In genomic region chr16:51365715-51366114, GRCh38 we compare ENCODE assay signal across 19 cellular contexts.
DNase-seq lines count a peak whose midpoint lies in the region; ATAC-seq and TF ChIP-seq lines count a peak whose summit lies in the region.
"Had no signal": no experiment of that assay in that cellular context is flagged by ENCODE, and none has a peak within 500 bp of the region (broad histone marks: within the 10 kb centered on the region; RNA-seq: fewer than 3 reads in every experiment).

No MANE protein-coding gene starts in this region.

- no peak overlapping the region for H3K4ac ChIP-seq in IMR-90 (ENCODE audit: low read depth, low read length)

- intact Hi-C loops in IMR-90 (cut with micrococcal nuclease) (no loop called here), PC-3 (cut with micrococcal nuclease) (no loop called here)

- H3K27ac Mint-ChIP-seq in osteocyte (ENCODE audit: unreplicated experiment), result no peak overlapping the region
- H3K27ac Mint-ChIP-seq: B cell; CD4-positive, alpha-beta T cell; CD8-positive, alpha-beta T cell had no signal

- peaks cover 37% of the 10 kb centered on the region for H3K9me3 Mint-ChIP-seq in osteocyte (ENCODE audit: unreplicated experiment)
- H3K9me3 Mint-ChIP-seq: CD8-positive, alpha-beta T cell had no signal

- no peak for TF ChIP-seq RAD21 in IMR-90 (IDR thresholded peaks at IDR 0.05; ENCODE audit: low read length)
- peak in 1 of 2 donors; percentile 49 for TF ChIP-seq RAD21 in liver (IDR thresholded peaks at IDR 0.05)

- H3F3A ChIP-seq in PC-3 (ENCODE audit: low read length, unreplicated experiment), result no peaks in the 10 kb centered on the region

- H2AK5ac ChIP-seq in IMR-90 (ENCODE audit: low read depth, low read length), result no peak overlapping the region

- no peak overlapping the region for H2BK15ac ChIP-seq in IMR-90 (ENCODE audit: low read depth, low read length)

- in situ Hi-C loops in IMR-90 (cut with MboI; ENCODE audit: low sequenced_read_pairs), result no loop called here

- no peak for ATAC-seq in IMR-90 (ENCODE audit: low read depth)
- ATAC-seq in left lobe of liver, result peak; percentile 79
- no peak for ATAC-seq in PC-3
- no peak for ATAC-seq in HG02588 (IDR thresholded peaks at IDR 0.05; ENCODE audit: unreplicated experiment)
- no peak for ATAC-seq in HG03175 (IDR thresholded peaks at IDR 0.05; ENCODE audit: unreplicated experiment)
- ATAC-seq: A549; CD8-positive, alpha-beta T cell had no signal

- no peaks in the 10 kb centered on the region for H3K36me3 Mint-ChIP-seq in osteocyte (ENCODE audit: unreplicated experiment)
- H3K36me3 Mint-ChIP-seq: CD8-positive, alpha-beta T cell had no signal

- CTCF ChIA-PET in IMR-90 (lab: Yijun Ruan, JAX) (no interaction called here), PC-3 (lab: Charles Lee) (no interaction called here)

- H3K9me2 ChIP-seq in PC-3 (replicated peaks; ENCODE audit: low read length), result no peaks in the 10 kb centered on the region

- H2AK9ac ChIP-seq in IMR-90 (replicated peaks; ENCODE audit: low read depth, low read length, poor library complexity), result no peak overlapping the region

- H4K91ac ChIP-seq in IMR-90 (ENCODE audit: insufficient read depth, low read depth, low read length), result no peak overlapping the region

- no peak overlapping the region for H3K4me3 Mint-ChIP-seq in osteocyte (ENCODE audit: unreplicated experiment)
- H3K4me3 Mint-ChIP-seq: B cell; CD4-positive, alpha-beta T cell; CD8-positive, alpha-beta T cell had no signal

- H3K9ac ChIP-seq in IMR-90 (ENCODE audit: low read depth, low read length), result no peak overlapping the region
- H3K9ac ChIP-seq in liver (ENCODE audit: low read depth in 1 of 2, low read length in 2 of 2), result no peak overlapping the region
- H3K9ac ChIP-seq in PC-3 (ENCODE audit: low read length), result no peak overlapping the region
- H3K9ac ChIP-seq: BLaER1 treated with 17β-estradiol and CSF1 and Interleukin-3, amounts not matched to agents 10 nM and 100 nM had no signal

- H4K20me1 ChIP-seq in IMR-90 (ENCODE audit: insufficient read depth, low read length) (no peaks in the 10 kb centered on the region), PC-3 (ENCODE audit: low read length) (no peaks in the 10 kb centered on the region)
- H4K20me1 ChIP-seq: BLaER1 treated with 17β-estradiol and CSF1 and Interleukin-3, amounts not matched to agents 10 nM and 100 nM had no signal

- no CpG with 5 or more reads among the region's 2 CpGs for WGBS in IMR-90 (ENCODE audit: extremely low coverage in 2 of 2, insufficient read length in 1 of 2), 2 experiments
- 53% methylated on average over 2 of the region's 2 CpGs for WGBS in liver

- H3K9me3 ChIP-seq in IMR-90 (ENCODE audit: control insufficient read depth, insufficient read depth, low read length), result no peaks in the 10 kb centered on the region
- no peaks in the 10 kb centered on the region for H3K9me3 ChIP-seq in liver (ENCODE audit: control insufficient read depth in 4 of 4, low read length in 3 of 4)
- no peaks in the 10 kb centered on the region for H3K9me3 ChIP-seq in PC-3 (ENCODE audit: low read length)
- H3K9me3 ChIP-seq: A549; BLaER1 treated with 17β-estradiol and CSF1 and Interleukin-3, amounts not matched to agents 10 nM and 100 nM; Caco-2 had no signal

- H2BK5ac ChIP-seq in IMR-90 (ENCODE audit: low read depth, low read length, poor library complexity, severe bottlenecking), result no peak overlapping the region

- no peak overlapping the region for H2BK20ac ChIP-seq in IMR-90 (ENCODE audit: low read depth, low read length)

- H3K23ac ChIP-seq in IMR-90 (ENCODE audit: low read depth, low read length), result no peak overlapping the region

- no peak overlapping the region for H4K5ac ChIP-seq in IMR-90 (ENCODE audit: low read depth, low read length)

- no peak overlapping the region for H3K56ac ChIP-seq in IMR-90 (ENCODE audit: extremely low read depth, insufficient read depth, low read length)

- H3K9me1 ChIP-seq in IMR-90 (ENCODE audit: insufficient read depth, low read length), result no peaks in the 10 kb centered on the region

- POLR2A ChIA-PET in IMR-90 (lab: Charles Lee; ENCODE audit: unreplicated experiment) (no interaction called here), PC-3 (lab: Charles Lee; ENCODE audit: unreplicated experiment) (no interaction called here)

- H3K4me2 ChIP-seq in IMR-90 (ENCODE audit: low read depth, low read length) (no peak overlapping the region), PC-3 (ENCODE audit: low read length) (no peak overlapping the region)
- H3K4me2 ChIP-seq: A549; BLaER1 treated with 17β-estradiol and CSF1 and Interleukin-3, amounts not matched to agents 10 nM and 100 nM had no signal

- H3K18ac ChIP-seq in IMR-90 (ENCODE audit: low read depth, low read length), result no peak overlapping the region

- H3K4me1 Mint-ChIP-seq in osteocyte (ENCODE audit: unreplicated experiment), result no peaks in the 10 kb centered on the region
- H3K4me1 Mint-ChIP-seq: B cell had no signal

- H3K4me3 ChIP-seq in IMR-90 (ENCODE audit: insufficient read depth, low read depth, low read length) (no peak overlapping the region), liver (ENCODE audit: low read depth in 1 of 3, low read length in 3 of 3) (no peak overlapping the region), PC-3 (ENCODE audit: low read length) (no peak overlapping the region)
- H3K4me3 ChIP-seq: A549; BLaER1 treated with 17β-estradiol and CSF1 and Interleukin-3, amounts not matched to agents 10 nM and 100 nM had no signal

- no TSS peak for BruUV-seq in IMR-90 (replicated peaks; lab: Mats Ljungman, UMichigan)
- BruUV-seq in PC-3 (replicated peaks; lab: Mats Ljungman, UMichigan), result no TSS peak

- H3K36me3 ChIP-seq in IMR-90 (ENCODE audit: control insufficient read depth, insufficient read depth, low read length) (no peaks in the 10 kb centered on the region), liver (ENCODE audit: control insufficient read depth in 4 of 4, insufficient read depth in 3 of 4, low read depth in 1 of 4, low read length in 3 of 4) (no peaks in the 10 kb centered on the region), PC-3 (ENCODE audit: low read depth, low read length) (no peaks in the 10 kb centered on the region)
- H3K36me3 ChIP-seq: BLaER1 treated with 17β-estradiol and CSF1 and Interleukin-3, amounts not matched to agents 10 nM and 100 nM had no signal

- H3K27me3 Mint-ChIP-seq in osteocyte (ENCODE audit: unreplicated experiment), result no peaks in the 10 kb centered on the region
- H3K27me3 Mint-ChIP-seq: B cell; CD4-positive, alpha-beta T cell had no signal

- no peak for DNase-seq in IMR-90
- peak; percentile 52 for DNase-seq in left lobe of liver (ENCODE audit: low spot score)
- DNase-seq in osteocyte (ENCODE audit: extremely low spot score, unreplicated experiment), result peak; percentile 11
- no peak for DNase-seq in PC-3
- DNase-seq: AML-193; Caco-2; Calu3; CD4-positive, alpha-beta T cell; CD8-positive, alpha-beta T cell; DMS79 treated with DMSO at 0.1 percent for 48 hours; GF-D8 had no signal

- no peak overlapping the region for H2BK120ac ChIP-seq in IMR-90 (ENCODE audit: low read depth, low read length)

- H3K4me1 ChIP-seq in IMR-90 (ENCODE audit: control insufficient read depth, insufficient read depth, low read length) (no peaks in the 10 kb centered on the region), liver (ENCODE audit: control insufficient read depth in 4 of 4, insufficient read depth in 4 of 4, low read length in 3 of 4) (peaks cover 0 to 5% (median 0%) of the 10 kb centered on the region in 4 donors), PC-3 (ENCODE audit: insufficient read depth, low read length) (no peaks in the 10 kb centered on the region)
- H3K4me1 ChIP-seq: A549; BLaER1 treated with 17β-estradiol and CSF1 and Interleukin-3, amounts not matched to agents 10 nM and 100 nM; Caco-2 had no signal

- TF ChIP-seq CTCF in IMR-90 (conservative IDR thresholded peaks at IDR 0.05; ENCODE audit: low read depth, low read length) (no peak), liver (IDR thresholded peaks at IDR 0.05; ENCODE audit: low read depth, low read length, missing input control) (no peak), osteocyte (IDR thresholded peaks at IDR 0.05) (no peak), PC-3 (conservative IDR thresholded peaks at IDR 0.05; ENCODE audit: low read depth, low read length) (no peak)

- no peak for TF ChIP-seq POLR2A in IMR-90 (IDR thresholded peaks at IDR 0.05; ENCODE audit: low read depth, low read length)

- no peak overlapping the region for H3K27ac ChIP-seq in IMR-90 (ENCODE audit: insufficient read depth, low read length)
- H3K27ac ChIP-seq in liver (ENCODE audit: low read depth in 1 of 2, low read length in 2 of 2), result no peak overlapping the region
- H3K27ac ChIP-seq in PC-3 (ENCODE audit: low read length), result no peak overlapping the region
- H3K27ac ChIP-seq: 22Rv1; A549; BLaER1 treated with 17β-estradiol and CSF1 and Interleukin-3, amounts not matched to agents 10 nM and 100 nM; C4-2B had no signal

- H2AFZ ChIP-seq in IMR-90 (replicated peaks; ENCODE audit: low read length, poor library complexity), result no peak overlapping the region
- no peak overlapping the region for H2AFZ ChIP-seq in PC-3 (ENCODE audit: low read length)

- H3K79me1 ChIP-seq in IMR-90 (ENCODE audit: low read depth in 1 of 2, low read length in 2 of 2), result no peaks in the 10 kb centered on the region

- H3K79me2 ChIP-seq in PC-3 (ENCODE audit: low read length), result no peaks in the 10 kb centered on the region

- H3K14ac ChIP-seq in IMR-90 (replicated peaks; ENCODE audit: low read depth, low read length), result no peak overlapping the region

- dilution Hi-C loops in IMR-90 (cut with HindIII; ENCODE audit: low sequenced_read_pairs, unreplicated experiment), result no loop called here

- no peak overlapping the region for H4K8ac ChIP-seq in IMR-90 (ENCODE audit: low read depth in 2 of 2, low read length in 2 of 2)

- H3K27me3 ChIP-seq in IMR-90 (ENCODE audit: control insufficient read depth, insufficient read depth, low read length) (peaks cover 2% of the 10 kb centered on the region; the same call in 1 of the 2 replicates), liver (ENCODE audit: control insufficient read depth in 4 of 4, insufficient read depth in 4 of 4, low read length in 3 of 4) (no peaks in the 10 kb centered on the region), PC-3 (ENCODE audit: low read length) (no peaks in the 10 kb centered on the region)
- H3K27me3 ChIP-seq: BLaER1 treated with 17β-estradiol and CSF1 and Interleukin-3, amounts not matched to agents 10 nM and 100 nM had no signal

TF ChIP-seq in IMR-90, 13 proteins besides CTCF, POLR2A, EP300 and RAD21:
- TF ChIP-seq MXI1 (IDR thresholded peaks at IDR 0.05; ENCODE audit: borderline replicate concordance, low read depth, low read length) (no peak), CEBPB (IDR thresholded peaks at IDR 0.05; ENCODE audit: low read depth, low read length) (0 out of 2 replicates have a peak, but pooled peaks have one; percentile 6), BHLHE40 (IDR thresholded peaks at IDR 0.05; ENCODE audit: low read depth, low read length) (no peak)

Comparison
In these comparisons a context has a peak if more than half of its experiments do, and no peak if none do; other contexts are left out.
1. DNase-seq: peak in left lobe of liver (single experiment) and osteocyte (single experiment); none in IMR-90 (single experiment) and PC-3 (single experiment).